ENCODE assay signal across 16 cellular contexts in the genomic region with DNA sequence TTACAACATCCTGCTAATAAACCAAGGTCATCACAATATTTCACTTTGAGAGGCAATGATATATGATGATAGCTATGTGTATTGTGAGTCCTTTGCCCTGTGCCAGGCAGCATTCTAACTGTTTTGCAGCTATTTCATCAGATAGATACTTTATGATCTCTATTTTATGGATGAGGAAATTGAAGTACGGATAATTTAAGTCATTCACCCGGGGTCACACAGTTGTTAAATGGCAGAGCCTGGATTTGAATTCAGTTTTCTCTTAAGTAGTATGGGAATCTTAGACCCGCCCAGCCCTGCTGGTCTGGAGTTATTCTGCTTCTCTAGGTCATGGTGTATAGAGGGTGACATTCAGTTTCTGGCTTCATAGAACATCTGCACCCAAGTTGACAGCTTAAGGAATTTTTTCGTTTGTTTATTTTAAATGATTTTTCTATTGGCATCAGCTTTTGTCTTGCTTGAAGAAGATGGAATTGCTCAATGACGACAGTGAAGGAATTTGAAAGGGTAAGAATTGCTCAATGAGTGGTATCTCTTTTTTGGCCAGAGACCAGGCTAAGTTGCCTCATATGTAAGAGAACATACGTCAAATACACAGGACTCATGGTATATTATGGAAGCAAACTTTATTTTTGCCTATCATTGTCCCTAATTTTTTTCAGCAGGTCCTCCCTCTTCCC. TPM values are rescaled to one million over a fixed set of nuclear protein-coding genes. Genes with fewer than 3 reads are reported as not detected.
A peak's percentile ranks its signal among the peaks of the same experiment; 100 is the strongest.
DNase-seq lines count a peak whose midpoint lies in the region; ATAC-seq and TF ChIP-seq lines count a peak whose summit lies in the region.
"Had no signal": no experiment of that assay in that cellular context is flagged by ENCODE, and none has a peak within 500 bp of the region (broad histone marks: within the 10 kb centered on the region; RNA-seq: fewer than 3 reads in every experiment).

No MANE protein-coding gene starts in this region.

- in situ Hi-C loops in GM13977 (cut with MboI; ENCODE audit: low pct_unique_long_range_greater_than_20kb, low sequenced_read_pairs, unreplicated experiment): loop anchor here (10.0 kb wide), 1 partner anchor 178 kb away; no protein-coding TSS in a partner anchor

- intact Hi-C loops in thyroid gland (cut with DNase I): no loop called here

- peaks cover 28% of the 10 kb centered on the region for H3K27me3 Mint-ChIP-seq in stimulated activated memory B cell treated with anti-CD40 and anti-IgM and Interleukin-4, amounts not matched to agents 10 μg/mL and 1 μg/mL and 100 μg/mL, for 72 hours

- H3K27ac ChIP-seq in angular gyrus (ENCODE audit: low read depth, low read length) (peak overlapping the region; percentile 96), thyroid gland (no peak overlapping the region)
- H3K27ac ChIP-seq: adrenal gland had no signal

- H3K9me3 Mint-ChIP-seq in stimulated activated memory B cell treated with anti-CD40 and anti-IgM and Interleukin-4, amounts not matched to agents 10 μg/mL and 1 μg/mL and 100 μg/mL, for 72 hours: no peaks in the 10 kb centered on the region
- H3K9me3 Mint-ChIP-seq: nephron had no signal

- no peaks in the 10 kb centered on the region for H3K36me3 Mint-ChIP-seq in stimulated activated memory B cell treated with anti-CD40 and anti-IgM and Interleukin-4, amounts not matched to agents 10 μg/mL and 1 μg/mL and 100 μg/mL, for 72 hours

- TF ChIP-seq POLR2A in thyroid gland (IDR thresholded peaks at IDR 0.05): no peak

- no peak for TF ChIP-seq CTCF in thyroid gland (IDR thresholded peaks at IDR 0.05)
- no peak for TF ChIP-seq CTCF in GM13977 (IDR thresholded peaks at IDR 0.05; ENCODE audit: extremely low read depth, insufficient read depth, missing control alignments)

- no peak overlapping the region for H3K27ac Mint-ChIP-seq in stimulated activated memory B cell treated with anti-CD40 and anti-IgM and Interleukin-4, amounts not matched to agents 10 μg/mL and 1 μg/mL and 100 μg/mL, for 72 hours
- H3K27ac Mint-ChIP-seq: nephron had no signal

- H3K9me3 ChIP-seq in thyroid gland: no peaks in the 10 kb centered on the region
- H3K9me3 ChIP-seq: adrenal gland had no signal

- no peak for ATAC-seq in stimulated activated memory B cell treated with anti-CD40 and anti-IgM and Interleukin-4, amounts not matched to agents 10 μg/mL and 1 μg/mL and 100 μg/mL, for 72 hours
- ATAC-seq: GM12878 had no signal

- no peak overlapping the region for H3K4me3 Mint-ChIP-seq in stimulated activated memory B cell treated with anti-CD40 and anti-IgM and Interleukin-4, amounts not matched to agents 10 μg/mL and 1 μg/mL and 100 μg/mL, for 72 hours
- H3K4me3 Mint-ChIP-seq: nephron had no signal

- H3K36me3 ChIP-seq in thyroid gland: no peaks in the 10 kb centered on the region
- H3K36me3 ChIP-seq: adrenal gland had no signal

- no peak overlapping the region for H3K4me3 ChIP-seq in thyroid gland (replicated peaks in 1 of 3)
- H3K4me3 ChIP-seq: adrenal gland, GM12878 had no signal

- no peaks in the 10 kb centered on the region for H3K4me1 ChIP-seq in thyroid gland
- H3K4me1 ChIP-seq: adrenal gland had no signal

- WGBS in thyroid gland, 2 donors: 79 to 89% methylated on average over 6 of the region's 6 CpGs

- H3K4me1 Mint-ChIP-seq in stimulated activated memory B cell treated with anti-CD40 and anti-IgM and Interleukin-4, amounts not matched to agents 10 μg/mL and 1 μg/mL and 100 μg/mL, for 72 hours: peaks cover 6% of the 10 kb centered on the region

- no peaks in the 10 kb centered on the region for H3K27me3 ChIP-seq in thyroid gland
- H3K27me3 ChIP-seq: adrenal gland had no signal

- DNase-seq in SIG-M5 treated with dmso at 0.1 percent for 504 hours (lab: John Stamatoyannopoulos, UW; ENCODE audit: unreplicated experiment) (peak; percentile 44), SIG-M5 (lab: John Stamatoyannopoulos, UW) (no peak), globus pallidus (ENCODE audit: low spot score) (peak; percentile 47), NCI-H526 treated with DMSO at 0.1 percent for 48 hours (lab: John Stamatoyannopoulos, UW) (no peak), thyroid gland (no peak), GM13977 (ENCODE audit: low spot score) (no peak)
- DNase-seq: 8988T; DMS53; effector CD8-positive, alpha-beta T cell; head of caudate nucleus; Karpas-422 had no signal

RNA-seq across cellular contexts. Expression of a gene that starts 1.0 kb away (rescaled TPM):
- total RNA-seq in thyroid gland: 10 to 100 TPM in 1 of 4 donors, 1 to 10 TPM in 3; 4.7 to 11.5 (median 6.0) TPM

RNA-seq across cellular contexts. Expression of a gene that starts 7.8 kb away (rescaled TPM):
- total RNA-seq in thyroid gland: 10 to 100 TPM; 43.5 to 52.6 (median 51.0) TPM

Comparison
In these comparisons a context has a peak if more than half of its experiments do, and no peak if none do; other contexts are left out.
1. DNase-seq: peak in SIG-M5 treated with dmso at 0.1 percent for 504 hours (single experiment) and globus pallidus (single experiment); none in SIG-M5 (single experiment), NCI-H526 treated with DMSO at 0.1 percent for 48 hours (single experiment), thyroid gland (0 of 2) and GM13977 (single experiment).